9 cellular contexts compared by ENCODE assay signal in the genomic region with DNA sequence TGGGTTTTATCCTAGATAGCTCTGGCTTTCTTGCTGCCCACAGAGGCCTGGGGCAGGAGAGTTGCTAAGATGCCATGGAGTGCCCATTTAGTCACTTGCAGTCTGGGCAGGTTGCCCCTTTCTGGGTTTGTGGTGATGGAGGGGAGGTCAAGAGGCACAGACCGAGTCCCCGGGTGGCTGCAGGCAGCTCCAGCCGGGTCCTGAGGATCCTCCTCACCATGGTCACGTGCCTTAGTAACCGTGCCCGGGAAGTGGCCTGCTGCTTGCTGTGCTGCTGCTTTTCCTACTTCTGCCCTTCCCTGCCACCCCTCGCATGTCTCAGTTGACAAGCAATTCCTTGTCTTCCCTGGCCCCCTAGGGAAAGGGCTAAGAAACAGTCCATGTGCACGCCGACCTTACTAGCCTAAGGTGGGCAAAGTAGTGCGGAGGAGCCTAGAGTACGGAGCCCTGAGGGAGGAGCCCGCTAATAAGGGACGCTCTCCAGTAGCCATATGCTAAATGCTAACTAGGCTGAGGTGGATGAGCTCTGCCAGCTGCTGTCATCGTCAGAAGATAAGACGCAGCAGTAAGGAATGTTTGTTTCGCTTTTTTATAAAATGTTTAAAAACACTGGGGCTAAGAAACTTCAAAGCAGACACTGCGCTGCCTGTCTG. TPM values are rescaled to one million over a fixed set of nuclear protein-coding genes. Genes with fewer than 3 reads are reported as not detected.
A peak's percentile ranks its signal among the peaks of the same experiment; 100 is the strongest.
DNase-seq lines count a peak whose midpoint lies in the region; ATAC-seq and TF ChIP-seq lines count a peak whose summit lies in the region.
"Had no signal": no experiment of that assay in that cellular context is flagged by ENCODE, and none has a peak within 500 bp of the region (broad histone marks: within the 10 kb centered on the region; RNA-seq: fewer than 3 reads in every experiment).

No MANE protein-coding gene starts in this region.

- H3K4me1 ChIP-seq in IMR-90 (ENCODE audit: control insufficient read depth, insufficient read depth, low read length) (peaks cover 2% of the 10 kb centered on the region), iPS-18a (ENCODE audit: control insufficient read depth, low read depth, low read length) (peaks cover 14% of the 10 kb centered on the region), skeletal muscle tissue (ENCODE audit: control insufficient read depth in 3 of 3, insufficient read depth in 3 of 3, low read length in 3 of 3) (peaks cover 0 to 4% (median 0%) of the 10 kb centered on the region in 3 donors)

- H3K9me3 ChIP-seq in IMR-90 (ENCODE audit: control insufficient read depth, insufficient read depth, low read length) (no peaks in the 10 kb centered on the region), iPS-18a (ENCODE audit: control insufficient read depth, low read depth, low read length) (no peaks in the 10 kb centered on the region), skeletal muscle tissue (ENCODE audit: control insufficient read depth in 3 of 3, low read length in 3 of 3) (no peaks in the 10 kb centered on the region)

- H2AK5ac ChIP-seq in IMR-90 (ENCODE audit: low read depth, low read length) = no peak overlapping the region

- peak; percentile 18 for DNase-seq in IMR-90
- peak; percentile 42 for DNase-seq in amniotic epithelial cell (ENCODE audit: low read depth)
- DNase-seq in LoVo (ENCODE audit: low spot score) = no peak
- no peak for DNase-seq in amniotic stem cell (lab: John Stamatoyannopoulos, UW)

- no peak overlapping the region for H3K27ac ChIP-seq in IMR-90 (ENCODE audit: insufficient read depth, low read length)
- H3K27ac ChIP-seq in iPS-18a (ENCODE audit: low read length) = no peak overlapping the region
- no peak overlapping the region for H3K27ac ChIP-seq in skeletal muscle tissue (ENCODE audit: low read depth, low read length)

- no peak for TF ChIP-seq RAD21 in IMR-90 (IDR thresholded peaks at IDR 0.05; ENCODE audit: low read length)

- H2BK120ac ChIP-seq in IMR-90 (ENCODE audit: low read depth, low read length) = no peak overlapping the region; the same call in 1 of the 2 replicates

- no peak overlapping the region for H3K23ac ChIP-seq in IMR-90 (ENCODE audit: low read depth, low read length)

- H3K18ac ChIP-seq in IMR-90 (ENCODE audit: low read depth, low read length) = no peak overlapping the region

- dilution Hi-C loops in IMR-90 (cut with HindIII; ENCODE audit: low sequenced_read_pairs, unreplicated experiment) = no loop called here

- POLR2A ChIA-PET in IMR-90 (lab: Charles Lee; ENCODE audit: unreplicated experiment) = no interaction called here

- no peak overlapping the region for H2AK9ac ChIP-seq in IMR-90 (replicated peaks; ENCODE audit: low read depth, low read length, poor library complexity)

- in situ Hi-C loops in IMR-90 (cut with MboI; ENCODE audit: low sequenced_read_pairs) = no loop called here

- no peaks in the 10 kb centered on the region for H3K9me1 ChIP-seq in IMR-90 (ENCODE audit: insufficient read depth, low read length)

- CTCF ChIA-PET in IMR-90 (lab: Yijun Ruan, JAX) = no interaction called here

- ATAC-seq in IMR-90 (ENCODE audit: low read depth) (peak; percentile 83), GM21381 (IDR thresholded peaks at IDR 0.05; ENCODE audit: unreplicated experiment) (no peak)
- ATAC-seq in activated CD4-positive, CD25-positive, alpha-beta regulatory T cell treated with anti-CD3 and anti-CD28 coated beads, Interleukin-2, amount 50 U/mL, for 24 hours = no peak

- no peak overlapping the region for H4K5ac ChIP-seq in IMR-90 (ENCODE audit: low read depth, low read length)

- no peak overlapping the region for H3K14ac ChIP-seq in IMR-90 (replicated peaks; ENCODE audit: low read depth, low read length)

- peaks cover 7% of the 10 kb centered on the region for H3K27me3 ChIP-seq in IMR-90 (ENCODE audit: control insufficient read depth, insufficient read depth, low read length)
- no peaks in the 10 kb centered on the region for H3K27me3 ChIP-seq in iPS-18a (ENCODE audit: control insufficient read depth, insufficient read depth, low read length)
- no peaks in the 10 kb centered on the region for H3K27me3 ChIP-seq in skeletal muscle tissue (ENCODE audit: control insufficient read depth in 3 of 3, insufficient read depth in 3 of 3, low read length in 3 of 3)

- H2AFZ ChIP-seq in IMR-90 (replicated peaks; ENCODE audit: low read length, poor library complexity) = peak overlapping the region; percentile 83

- H2BK5ac ChIP-seq in IMR-90 (ENCODE audit: low read depth, low read length, poor library complexity, severe bottlenecking) = no peak overlapping the region

- no peak overlapping the region for H2BK15ac ChIP-seq in IMR-90 (ENCODE audit: low read depth, low read length)

- no peak overlapping the region for H3K9ac ChIP-seq in IMR-90 (ENCODE audit: low read depth, low read length)
- peak overlapping the region; percentile 24 for H3K9ac ChIP-seq in iPS-18a (ENCODE audit: low read length)
- peak overlapping the region in 1 of 3 donors; percentile 42 for H3K9ac ChIP-seq in skeletal muscle tissue (ENCODE audit: low read depth in 1 of 3, low read length in 3 of 3)

- intact Hi-C loops in IMR-90 (cut with micrococcal nuclease) = loop anchor here (5.0 to 10.0 kb wide), 2 partner anchors 106 to 461 kb away; partner anchors contain the start of gene ODF2L

- no peak overlapping the region for H2BK20ac ChIP-seq in IMR-90 (ENCODE audit: low read depth, low read length)

- no peak for TF ChIP-seq POLR2A in IMR-90 (IDR thresholded peaks at IDR 0.05; ENCODE audit: low read depth, low read length)

- H3K4ac ChIP-seq in IMR-90 (ENCODE audit: low read depth, low read length) = no peak overlapping the region

- no peaks in the 10 kb centered on the region for H3K36me3 ChIP-seq in IMR-90 (ENCODE audit: control insufficient read depth, insufficient read depth, low read length)
- no peaks in the 10 kb centered on the region for H3K36me3 ChIP-seq in iPS-18a (ENCODE audit: control insufficient read depth, low read depth, low read length)
- H3K36me3 ChIP-seq in skeletal muscle tissue (ENCODE audit: control insufficient read depth in 3 of 3, insufficient read depth in 3 of 3, low read length in 3 of 3) = no peaks in the 10 kb centered on the region

- no peak for TF ChIP-seq CTCF in IMR-90 (conservative IDR thresholded peaks at IDR 0.05; ENCODE audit: low read depth, low read length)

- BruUV-seq in IMR-90 (replicated peaks; lab: Mats Ljungman, UMichigan) = no TSS peak

- 22% methylated on average over 4 of the region's 17 CpGs; no CpG with 5 or more reads in 1 of the 2 experiments for WGBS in IMR-90 (ENCODE audit: extremely low coverage in 2 of 2, insufficient read length in 1 of 2), 2 experiments

- H4K20me1 ChIP-seq in IMR-90 (ENCODE audit: insufficient read depth, low read length) = no peaks in the 10 kb centered on the region

- H3K4me3 ChIP-seq in IMR-90 (ENCODE audit: insufficient read depth, low read depth, low read length) (no peak overlapping the region), iPS-18a (ENCODE audit: low read length) (peak overlapping the region; percentile 62), skeletal muscle tissue (ENCODE audit: low read length in 3 of 3) (peak overlapping the region; percentile 32 to 55 (median 46))

- no peak overlapping the region for H3K56ac ChIP-seq in IMR-90 (ENCODE audit: extremely low read depth, insufficient read depth, low read length)

- 0 out of 4 replicates have a peak overlapping the region, but pooled peaks of 1 of the 2 experiments have one; percentile 11 for H4K8ac ChIP-seq in IMR-90 (ENCODE audit: low read depth in 2 of 2, low read length in 2 of 2)

- peak overlapping the region; percentile 45 for H3K4me2 ChIP-seq in IMR-90 (ENCODE audit: low read depth, low read length)

- no peak overlapping the region for H4K91ac ChIP-seq in IMR-90 (ENCODE audit: insufficient read depth, low read depth, low read length)

- H3K79me1 ChIP-seq in IMR-90 (ENCODE audit: low read depth in 1 of 2, low read length in 2 of 2) = no peaks in the 10 kb centered on the region

TF ChIP-seq in IMR-90, 13 proteins besides CTCF, POLR2A, EP300 and RAD21:
- peak; percentile 34; the same call in 1 of the 2 replicates for TF ChIP-seq USF2 (IDR thresholded peaks at IDR 0.05; ENCODE audit: low read depth, low read length)
- TF ChIP-seq MXI1 (IDR thresholded peaks at IDR 0.05; ENCODE audit: borderline replicate concordance, low read depth, low read length) = no peak
- TF ChIP-seq SMC3 (IDR thresholded peaks at IDR 0.05; ENCODE audit: low read depth, low read length) = no peak

RNA-seq across cellular contexts. Expression of gene CLCA1, which starts 34.9 kb away (rescaled TPM):
- total RNA-seq in IMR-90 (2012; rRNA removed) = not detected in 2 replicates
- not detected in 2 replicates for polyA plus RNA-seq in IMR-90 (2012; rRNA removed)
- not detected in 2 replicates for polyA plus RNA-seq in IMR-90 (2012; cell fraction: cytosol; rRNA removed)
- polyA plus RNA-seq in IMR-90 (2012; cell fraction: nucleus; rRNA removed; ENCODE audit: low replicate concordance) = not detected in 2 replicates
- total RNA-seq in skeletal muscle tissue = not detected
- total RNA-seq: liver had no signal
- polyA plus RNA-seq: liver had no signal

RNA-seq across cellular contexts. Expression of gene CLCA4, which starts 43.3 kb away (rescaled TPM):
- total RNA-seq in IMR-90 (2012; rRNA removed) = not detected in 2 replicates
- not detected in 2 replicates for polyA plus RNA-seq in IMR-90 (2012; rRNA removed)
- polyA plus RNA-seq in IMR-90 (2012; cell fraction: cytosol; rRNA removed) = not detected in 2 replicates
- not detected in 2 replicates for polyA plus RNA-seq in IMR-90 (2012; cell fraction: nucleus; rRNA removed; ENCODE audit: low replicate concordance)
- not detected for total RNA-seq in skeletal muscle tissue
- total RNA-seq: liver had no signal

Comparison
In these comparisons a context has a peak if more than half of its experiments do, and no peak if none do; other contexts are left out.
1. DNase-seq: peak in IMR-90 (single experiment) and amniotic epithelial cell (single experiment); none in LoVo (single experiment) and amniotic stem cell (single experiment).